Comparison of ENCODE assay signal across 12 cellular contexts in genomic region chr2:25401307-25402021, GRCh38. TPM values are rescaled to one million over a fixed set of nuclear protein-coding genes. Genes with fewer than 3 reads are reported as not detected.
DNase-seq lines count a peak whose midpoint lies in the region.
"Had no signal": no experiment of that assay in that cellular context is flagged by ENCODE, and none has a peak within 500 bp of the region (broad histone marks: within the 10 kb centered on the region; RNA-seq: fewer than 3 reads in every experiment).

No MANE protein-coding gene starts in this region.

- no peak overlapping the region for H2AFZ ChIP-seq in Karpas-422 (ENCODE audit: low read length)

- H3K4me3 ChIP-seq in Karpas-422 (ENCODE audit: low read length), result no peak overlapping the region

- H3K9ac ChIP-seq in Karpas-422 (ENCODE audit: low read length), result peak overlapping the region; percentile 26; the same call in 1 of the 2 replicates

- no peaks in the 10 kb centered on the region for H3K36me3 ChIP-seq in Karpas-422 (ENCODE audit: insufficient read depth, low read length)

- no peaks in the 10 kb centered on the region for H3K9me3 ChIP-seq in Karpas-422 (ENCODE audit: low read length)

- H3K79me2 ChIP-seq in Karpas-422 (ENCODE audit: low read length), result no peaks in the 10 kb centered on the region

- peak overlapping the region; percentile 50 for H3K4me2 ChIP-seq in Karpas-422 (ENCODE audit: low read depth, low read length, poor library complexity, severe bottlenecking)

- no peaks in the 10 kb centered on the region for H3K9me2 ChIP-seq in Karpas-422 (replicated peaks; ENCODE audit: insufficient read depth, low read length)

- H3K27ac ChIP-seq in Karpas-422 (ENCODE audit: low read length), result peak overlapping the region; percentile 84

- no peaks in the 10 kb centered on the region for H4K20me1 ChIP-seq in Karpas-422 (ENCODE audit: insufficient read depth, low read depth, low read length)

- H3K27me3 ChIP-seq in Karpas-422 (ENCODE audit: low read length), result no peaks in the 10 kb centered on the region

- DNase-seq in DMS 273 treated with DMSO at 0.1 percent for 48 hours (lab: John Stamatoyannopoulos, UW) (peak; percentile 83), Karpas-422 (no peak), NCI-H2196 treated with DMSO at 0.1 percent for 48 hours (lab: John Stamatoyannopoulos, UW; ENCODE audit: unreplicated experiment) (peak; percentile 18), cerebellar cortex (ENCODE audit: low spot score) (peak; percentile 93), 8988T (no peak), SKM-1 (lab: John Stamatoyannopoulos, UW; ENCODE audit: unreplicated experiment) (no peak), nucleus accumbens (lab: John Stamatoyannopoulos, UW) (no peak), AG08395 (ENCODE audit: low spot score) (no peak)
- DNase-seq: activated CD4-positive, alpha-beta T cell treated with anti-CD3 and anti-CD28 coated beads, Interleukin-2, amount 50 U/mL, for 1 hour; activated effector memory CD4-positive, alpha-beta T cell treated with anti-CD3 and anti-CD28 coated beads, Interleukin-2, amount 50 U/mL, for 16 hours; CD8-positive, alpha-beta T cell; stimulated activated naive CD4-positive, alpha-beta T cell treated with Interleukin-2 at 50 U/mL for 16 hours had no signal

- peaks cover 73% of the 10 kb centered on the region for H3K4me1 ChIP-seq in Karpas-422 (ENCODE audit: low read length)

RNA-seq across cellular contexts. Expression of gene DNMT3A, which starts 59.7 kb away (rescaled TPM):
- 0.97 and 1.6 TPM in 2 replicates for total RNA-seq in Karpas-422 (2014; rRNA removed; shearing (Covaris generic); ENCODE audit: low replicate concordance)

Comparison
In these comparisons a context has a peak if more than half of its experiments do, and no peak if none do; other contexts are left out.
1. DNase-seq: peak in DMS 273 treated with DMSO at 0.1 percent for 48 hours (single experiment), NCI-H2196 treated with DMSO at 0.1 percent for 48 hours (single experiment) and cerebellar cortex (single experiment); none in Karpas-422 (single experiment), 8988T (single experiment), SKM-1 (single experiment), nucleus accumbens (0 of 56) and AG08395 (single experiment).